9 cellular contexts compared by ENCODE assay signal in the genomic region with DNA sequence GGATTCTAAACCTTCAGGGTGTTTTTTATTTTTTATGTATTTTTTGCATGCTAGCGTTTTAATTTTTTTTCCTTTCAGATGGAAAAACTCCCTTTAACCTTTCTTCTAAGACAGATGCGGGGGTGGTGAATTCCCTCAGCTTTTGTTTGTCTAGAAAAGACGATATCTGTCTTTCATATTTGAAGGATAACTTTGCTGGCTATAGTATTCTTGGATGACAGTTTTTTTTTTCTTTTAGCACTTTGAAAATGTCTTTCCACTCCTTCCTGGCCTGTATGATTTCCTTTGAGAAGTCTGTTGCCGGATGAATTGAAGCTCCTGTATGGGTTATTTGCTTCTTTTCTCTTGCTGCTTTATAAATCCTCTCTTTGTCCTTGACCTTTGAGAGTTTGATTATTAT.
"Had no signal": no experiment of that assay in that cellular context is flagged by ENCODE, and none has a peak within 500 bp of the region (broad histone marks: within the 10 kb centered on the region; RNA-seq: fewer than 3 reads in every experiment).

No MANE protein-coding gene starts in this region.

- ATAC-seq: GM23338, HCT116 had no signal

- H3K27ac ChIP-seq: GM23248 had no signal

- H3K4me1 ChIP-seq: HAP-1 had no signal

- H3K36me3 ChIP-seq: HAP-1 had no signal

- DNase-seq: GM23248, GOT3, H7, H9, HCEC 1CT, HFFc6 had no signal

- H3K4me3 ChIP-seq: GM23248, GM23338, HAP-1 had no signal

- H3K9me3 ChIP-seq: HAP-1 had no signal
